Comparison of ENCODE assay signal across 13 cellular contexts in the genomic region with DNA sequence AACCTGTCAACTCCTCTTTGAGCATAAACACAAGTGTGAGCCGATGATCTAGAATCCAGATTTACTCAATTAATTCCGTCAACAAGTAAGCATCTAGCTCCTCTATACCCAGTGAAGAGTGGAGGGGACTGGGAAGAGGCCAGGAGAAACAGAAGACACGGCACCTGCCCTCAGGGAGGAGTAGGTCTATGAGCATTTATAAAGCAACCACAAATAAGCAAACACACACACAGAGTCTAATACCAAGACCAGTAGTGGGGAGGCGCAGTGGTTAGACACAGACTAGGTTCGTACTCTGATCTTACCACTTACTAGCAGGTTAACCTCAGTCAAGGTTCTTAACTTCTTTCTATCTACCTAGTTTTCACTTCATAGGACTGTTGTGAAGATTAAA. TPM values are rescaled to one million over a fixed set of nuclear protein-coding genes. Genes with fewer than 3 reads are reported as not detected.
DNase-seq lines count a peak whose midpoint lies in the region; ATAC-seq and FAIRE-seq lines count a peak whose summit lies in the region.
"Had no signal": no experiment of that assay in that cellular context is flagged by ENCODE, and none has a peak within 500 bp of the region (broad histone marks: within the 10 kb centered on the region; RNA-seq: fewer than 3 reads in every experiment).

No MANE protein-coding gene starts in this region.

- H3K4me3 Mint-ChIP-seq in activated CD4-positive, alpha-beta memory T cell treated with anti-CD3 and anti-CD28 coated beads for 36 hours, result no peak overlapping the region
- H3K4me3 Mint-ChIP-seq in activated CD4-positive, alpha-beta memory T cell treated with anti-CD3 and anti-CD28 coated beads, Interleukin-2, amount 10 ng/mL, durations not matched to agents 7 days and 5 days, result no peak overlapping the region
- H3K4me3 Mint-ChIP-seq: central memory CD8-positive, alpha-beta T cell had no signal

- intact Hi-C loops in activated CD4-positive, alpha-beta memory T cell treated with anti-CD3 and anti-CD28 coated beads for 36 hours (cut with micrococcal nuclease), result loop anchor here (1.0 to 2.0 kb wide), 2 partner anchors 7 to 328 kb away; no protein-coding TSS in a partner anchor

- peak overlapping the region in 1 of 2 donors; percentile 25 for H3K4me3 ChIP-seq in small intestine (ENCODE audit: low read depth in 1 of 2, low read length in 2 of 2)
- H3K4me3 ChIP-seq: prostate gland had no signal

- no peak for FAIRE-seq in small intestine (lab: Jason Lieb, UNC)
- FAIRE-seq: A204.1, endothelial cell of umbilical vein had no signal

- no peak overlapping the region for H3K27ac Mint-ChIP-seq in activated CD4-positive, alpha-beta memory T cell treated with anti-CD3 and anti-CD28 coated beads for 36 hours
- H3K27ac Mint-ChIP-seq in activated CD4-positive, alpha-beta memory T cell treated with anti-CD3 and anti-CD28 coated beads, Interleukin-2, amount 10 ng/mL, durations not matched to agents 7 days and 5 days, result no peak overlapping the region

- POLR2A ChIA-PET in activated CD4-positive, alpha-beta memory T cell treated with anti-CD3 and anti-CD28 coated beads for 36 hours (lab: Charles Lee), result interaction anchor here (0.9 kb wide), 1 partner anchor 195 kb away, joined by 3 read pairs; no protein-coding TSS in a partner anchor
- POLR2A ChIA-PET in activated CD4-positive, alpha-beta memory T cell treated with anti-CD3 and anti-CD28 coated beads, Interleukin-2, amount 10 ng/mL, durations not matched to agents 7 days and 5 days (lab: Charles Lee), result no interaction called here

- H3K4me1 ChIP-seq in small intestine (ENCODE audit: control insufficient read depth in 2 of 2, insufficient read depth in 1 of 2, low read depth in 1 of 2, low read length in 1 of 2), result peaks cover 16 to 22% of the 10 kb centered on the region in 2 donors
- H3K4me1 ChIP-seq: prostate gland had no signal

- peaks cover 14% of the 10 kb centered on the region for H3K36me3 Mint-ChIP-seq in activated CD4-positive, alpha-beta memory T cell treated with anti-CD3 and anti-CD28 coated beads for 36 hours
- peaks cover 3% of the 10 kb centered on the region for H3K36me3 Mint-ChIP-seq in activated CD4-positive, alpha-beta memory T cell treated with anti-CD3 and anti-CD28 coated beads, Interleukin-2, amount 10 ng/mL, durations not matched to agents 7 days and 5 days (ENCODE audit: low read depth)

- ATAC-seq in esophagus mucosa, result peak; percentile 54
- ATAC-seq in GM19395 (IDR thresholded peaks at IDR 0.05; ENCODE audit: unreplicated experiment), result no peak

- no peaks in the 10 kb centered on the region for H3K9me3 Mint-ChIP-seq in activated CD4-positive, alpha-beta memory T cell treated with anti-CD3 and anti-CD28 coated beads for 36 hours
- no peaks in the 10 kb centered on the region for H3K9me3 Mint-ChIP-seq in activated CD4-positive, alpha-beta memory T cell treated with anti-CD3 and anti-CD28 coated beads, Interleukin-2, amount 10 ng/mL, durations not matched to agents 7 days and 5 days
- H3K9me3 Mint-ChIP-seq: central memory CD8-positive, alpha-beta T cell had no signal

- no peaks in the 10 kb centered on the region for H3K27me3 Mint-ChIP-seq in activated CD4-positive, alpha-beta memory T cell treated with anti-CD3 and anti-CD28 coated beads for 36 hours
- no peaks in the 10 kb centered on the region for H3K27me3 Mint-ChIP-seq in activated CD4-positive, alpha-beta memory T cell treated with anti-CD3 and anti-CD28 coated beads, Interleukin-2, amount 10 ng/mL, durations not matched to agents 7 days and 5 days
- H3K27me3 Mint-ChIP-seq: central memory CD8-positive, alpha-beta T cell had no signal

- H3K36me3 ChIP-seq in small intestine (ENCODE audit: control insufficient read depth in 2 of 2, insufficient read depth in 2 of 2, low read length in 2 of 2), result no peaks in the 10 kb centered on the region
- H3K36me3 ChIP-seq: prostate gland had no signal

- no peaks in the 10 kb centered on the region for H3K27me3 ChIP-seq in small intestine (ENCODE audit: control insufficient read depth in 2 of 2, insufficient read depth in 2 of 2, low read length in 2 of 2)

- 10 to 50% (median 24%) methylated on average over 5 of the region's 5 CpGs for WGBS in small intestine, 3 donors

- peaks cover 75% of the 10 kb centered on the region for H3K4me1 Mint-ChIP-seq in activated CD4-positive, alpha-beta memory T cell treated with anti-CD3 and anti-CD28 coated beads for 36 hours (ENCODE audit: low read depth)
- peaks cover 50% of the 10 kb centered on the region for H3K4me1 Mint-ChIP-seq in activated CD4-positive, alpha-beta memory T cell treated with anti-CD3 and anti-CD28 coated beads, Interleukin-2, amount 10 ng/mL, durations not matched to agents 7 days and 5 days

- no peaks in the 10 kb centered on the region for H3K9me3 ChIP-seq in small intestine (ENCODE audit: control insufficient read depth, low read depth)
- H3K9me3 ChIP-seq: prostate gland had no signal

- DNase-seq in activated CD4-positive, alpha-beta memory T cell treated with anti-CD3 and anti-CD28 coated beads for 36 hours, result peak; percentile 49
- DNase-seq in activated CD4-positive, alpha-beta memory T cell treated with anti-CD3 and anti-CD28 coated beads, Interleukin-2, amount 10 ng/mL, durations not matched to agents 7 days and 5 days, result no peak
- DNase-seq in NCI-H69 (lab: John Stamatoyannopoulos, UW), result peak; percentile 27
- DNase-seq in small intestine, result no peak
- DNase-seq in middle frontal gyrus (ENCODE audit: extremely low spot score, low spot score), result no peak
- DNase-seq in nucleus accumbens (lab: John Stamatoyannopoulos, UW), result no peak
- DNase-seq: NCI-H2081 treated with DMSO at 0.1 percent for 48 hours had no signal

- CTCF ChIA-PET in activated CD4-positive, alpha-beta memory T cell treated with anti-CD3 and anti-CD28 coated beads for 36 hours (lab: Charles Lee), result no interaction called here
- CTCF ChIA-PET in activated CD4-positive, alpha-beta memory T cell treated with anti-CD3 and anti-CD28 coated beads, Interleukin-2, amount 10 ng/mL, durations not matched to agents 7 days and 5 days (lab: Charles Lee), result no interaction called here

- peak overlapping the region; percentile 88 to 89 for H3K27ac ChIP-seq in small intestine (ENCODE audit: low read depth in 1 of 2, low read length in 1 of 2)

RNA-seq across cellular contexts. Expression of gene FOXN3, which starts 5.9 kb away (rescaled TPM):
- 10 to 100 TPM; 59.1 to 63.5 TPM for total RNA-seq in activated CD4-positive, alpha-beta memory T cell treated with anti-CD3 and anti-CD28 coated beads for 36 hours
- total RNA-seq in activated CD4-positive, alpha-beta memory T cell treated with anti-CD3 and anti-CD28 coated beads, Interleukin-2, amount 10 ng/mL, durations not matched to agents 7 days and 5 days, result 10 to 100 TPM; 73.1 to 78.3 TPM
- 40.5 TPM for total RNA-seq in esophagus mucosa
- polyA plus RNA-seq in small intestine, result 10 to 100 TPM; 22.0 to 47.3 (median 47.2) TPM

Comparison
In these comparisons a context has a peak if more than half of its experiments do, and no peak if none do; other contexts are left out.
1. DNase-seq: peak in activated CD4-positive, alpha-beta memory T cell treated with anti-CD3 and anti-CD28 coated beads for 36 hours (single experiment) and NCI-H69 (single experiment); none in activated CD4-positive, alpha-beta memory T cell treated with anti-CD3 and anti-CD28 coated beads, Interleukin-2, amount 10 ng/mL, durations not matched to agents 7 days and 5 days (single experiment), small intestine (single experiment), middle frontal gyrus (single experiment) and nucleus accumbens (0 of 56).